ENCODE assay signal across 8 cellular contexts in the genomic region with DNA sequence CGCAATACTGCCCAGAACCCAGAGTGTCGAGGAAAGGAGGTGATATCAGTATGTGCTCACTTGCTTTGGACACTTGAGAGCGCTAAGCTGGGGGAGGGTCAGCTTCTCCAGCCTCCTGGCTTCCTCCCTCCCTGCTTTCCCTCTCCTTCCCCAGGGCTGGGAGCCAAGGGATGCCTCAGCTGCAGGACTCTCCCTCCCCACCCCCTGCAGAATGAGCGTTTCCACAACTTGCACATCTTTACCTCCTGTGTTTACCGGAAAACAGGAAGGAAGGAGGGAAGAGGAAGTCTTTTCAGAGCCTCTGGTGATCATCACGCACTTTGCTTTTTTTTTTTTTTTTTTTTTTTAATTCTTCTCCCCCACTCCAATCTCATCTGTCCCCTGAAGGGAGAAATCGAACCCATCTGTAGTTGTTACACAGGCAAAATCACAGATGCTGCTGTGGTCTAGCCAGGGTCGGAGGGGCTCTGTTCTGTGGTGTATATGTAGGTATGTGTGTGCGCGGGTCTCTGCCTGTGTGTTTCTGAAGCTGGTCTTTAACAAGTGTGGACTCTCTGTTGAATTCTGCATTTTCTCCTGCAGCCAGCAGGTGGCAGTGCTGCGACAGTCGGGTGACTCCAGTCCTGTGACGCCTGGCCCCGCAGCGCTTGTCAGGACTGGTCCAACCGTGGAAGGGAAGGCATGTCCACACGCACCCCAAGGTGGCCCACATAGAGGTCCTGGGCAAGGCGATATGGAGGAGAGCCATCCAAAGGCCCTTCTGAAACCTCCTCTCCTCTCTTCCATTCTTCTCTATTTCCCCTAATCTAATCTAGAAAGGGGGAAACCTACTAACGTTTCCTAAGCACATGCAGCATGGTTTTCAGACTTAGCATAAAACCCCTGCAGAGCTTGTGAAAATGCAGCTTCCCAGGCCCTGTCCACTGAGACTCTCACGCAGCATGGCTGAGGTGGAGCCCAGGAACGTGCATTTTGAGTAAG.
A peak's percentile ranks its signal among the peaks of the same experiment; 100 is the strongest.
DNase-seq lines count a peak whose midpoint lies in the region; ATAC-seq, FAIRE-seq and TF ChIP-seq lines count a peak whose summit lies in the region.

No MANE protein-coding gene starts in this region.

- peak; percentile 71 for FAIRE-seq in keratinocyte (lab: Jason Lieb, UNC)

- peak; percentile 92 for TF ChIP-seq CTCF in AG09309 (IDR thresholded peaks at IDR 0.05; ENCODE audit: control insufficient read depth, insufficient read depth, low read depth, low read length, missing control alignments)
- TF ChIP-seq CTCF in keratinocyte (optimal IDR thresholded peaks at IDR 0.05 in 1 of 3, IDR thresholded peaks at IDR 0.05 in 1 of 3, conservative IDR thresholded peaks at IDR 0.05 in 1 of 3; ENCODE audit: extremely low read depth in 1 of 3, insufficient read depth in 2 of 3, low read length in 3 of 3): peak; percentile 85 to 92 (median 89)

- H3K9me1 ChIP-seq in keratinocyte (ENCODE audit: control insufficient read depth, extremely low read depth, insufficient read depth, low read length): no peaks in the 10 kb centered on the region

- H3K36me3 ChIP-seq in keratinocyte (ENCODE audit: control insufficient read depth in 2 of 2, extremely low read depth in 1 of 2, insufficient read depth in 2 of 2, low read length in 2 of 2): no peaks in the 10 kb centered on the region

- dilution Hi-C loops in keratinocyte (cut with MboI; ENCODE audit: extremely low pct_ligation_motif_present, low sequenced_read_pairs): no loop called here

- peaks cover 18% of the 10 kb centered on the region for H3K27me3 ChIP-seq in keratinocyte (ENCODE audit: control insufficient read depth, extremely low read depth, insufficient read depth, low read length)

- H3K27ac ChIP-seq in keratinocyte (ENCODE audit: control insufficient read depth, insufficient read depth, low read length): no peak overlapping the region

- peak; percentile 45 for DNase-seq in AG09309 (ENCODE audit: low read depth)
- DNase-seq in NCI-H446 treated with DMSO at 0.1 percent for 48 hours (lab: John Stamatoyannopoulos, UW): peak; percentile 61
- peak; percentile 67 for DNase-seq in central memory CD4-positive, alpha-beta T cell
- peak; percentile 49 for DNase-seq in keratinocyte (ENCODE audit: low read depth, low spot score)
- DNase-seq in stimulated activated CD4-positive, alpha-beta T cell treated with anti-CD3 and anti-CD28 coated beads, Interleukin-1b, Interleukin-23, amount 100 ng/mL, for 48 hours: peak; percentile 76

- ATAC-seq in GM18873 (IDR thresholded peaks at IDR 0.05; ENCODE audit: low FRiP score, unreplicated experiment): peak; percentile 84
- peak; percentile 91 for ATAC-seq in HG03432 (IDR thresholded peaks at IDR 0.05; ENCODE audit: unreplicated experiment)
- ATAC-seq in activated CD4-positive, CD25-positive, alpha-beta regulatory T cell treated with anti-CD3 and anti-CD28 coated beads, Interleukin-2, amount 50 U/mL, for 24 hours: peak; percentile 75 to 80

- H2AFZ ChIP-seq in keratinocyte (ENCODE audit: control insufficient read depth, low read length): no peak overlapping the region

- H3K9me3 ChIP-seq in keratinocyte (ENCODE audit: control insufficient read depth, low read depth, low read length): no peaks in the 10 kb centered on the region

- H3K4me3 ChIP-seq in AG09309 (ENCODE audit: control insufficient read depth, low read depth, low read length) (no peak overlapping the region), keratinocyte (ENCODE audit: control insufficient read depth in 2 of 3, extremely low read depth in 1 of 3, insufficient read depth in 2 of 3, low read depth in 1 of 3, low read length in 3 of 3) (no peak overlapping the region)

- H3K4me1 ChIP-seq in keratinocyte (ENCODE audit: control insufficient read depth, extremely low read depth, insufficient read depth, low read length): peaks cover 3% of the 10 kb centered on the region

- H3K9ac ChIP-seq in keratinocyte (ENCODE audit: control insufficient read depth, extremely low read depth, insufficient read depth, low read length): no peak overlapping the region

- no peaks in the 10 kb centered on the region for H3K79me2 ChIP-seq in keratinocyte (ENCODE audit: control insufficient read depth, insufficient read depth, low read length)

- no peak overlapping the region for H3K4me2 ChIP-seq in keratinocyte (ENCODE audit: control insufficient read depth, extremely low read depth, insufficient read depth, low read depth, low read length)

- no peaks in the 10 kb centered on the region for H4K20me1 ChIP-seq in keratinocyte (ENCODE audit: control insufficient read depth, extremely low read depth, insufficient read depth, low read length)
